ENCODE assay signal across 8 cellular contexts in genomic region chr18:58670561-58671121, GRCh38. TPM values are rescaled to one million over a fixed set of nuclear protein-coding genes. Genes with fewer than 3 reads are reported as not detected.
DNase-seq lines count a peak whose midpoint lies in the region; ATAC-seq and TF ChIP-seq lines count a peak whose summit lies in the region.

No MANE protein-coding gene starts in this region.

- H3K27ac ChIP-seq in GM23248 (peak overlapping the region; percentile 83), SK-N-MC (no peak overlapping the region), psoas muscle (peak overlapping the region; percentile 97)

- no peaks in the 10 kb centered on the region for H3K9me2 ChIP-seq in GM23248 (ENCODE audit: insufficient read depth)

- ATAC-seq in psoas muscle = peak in 3 of 4 donors; percentile 55 to 68 (median 55)
- no peak for ATAC-seq in HG03469 (IDR thresholded peaks at IDR 0.05; ENCODE audit: unreplicated experiment)

- in situ Hi-C loops in GM23248 (cut with MboI) = no loop called here

- H2AFZ ChIP-seq in GM23248 = peak overlapping the region; percentile 80

- TF ChIP-seq CTCF in AG04449 (IDR thresholded peaks at IDR 0.05; ENCODE audit: insufficient read depth, low read length, missing control alignments) (no peak), fibroblast of pulmonary artery (IDR thresholded peaks at IDR 0.05; ENCODE audit: low read length, missing control alignments) (no peak), psoas muscle (IDR thresholded peaks at IDR 0.05) (no peak), GM10266 (IDR thresholded peaks at IDR 0.05; ENCODE audit: control insufficient read depth, insufficient read depth, low read depth, missing control alignments) (no peak)

- peak overlapping the region; percentile 95 for H3K4me2 ChIP-seq in GM23248 (ENCODE audit: unreplicated experiment)

- POLR2A ChIA-PET in AG04449 (lab: Yijun Ruan, JAX) = interaction anchor here (0.6 to 2.6 kb wide), 13 partner anchors 9 to 389 kb away, joined by 3 to 11 read pairs (median 4); no protein-coding TSS in a partner anchor

- DNase-seq in AG04449 (ENCODE audit: low read depth, low spot score) = no peak
- no peak for DNase-seq in GM23248
- no peak for DNase-seq in SK-N-MC (ENCODE audit: low read depth, low spot score)
- peak; percentile 4 for DNase-seq in fibroblast of pulmonary artery (ENCODE audit: low read depth)
- no peak for DNase-seq in psoas muscle
- no peak for DNase-seq in GM10266 (ENCODE audit: extremely low spot score)
- DNase-seq in HuH-7.5 (ENCODE audit: low spot score) = no peak

- peaks cover 39% of the 10 kb centered on the region for H3K79me2 ChIP-seq in GM23248 (ENCODE audit: insufficient read depth)

- H3K9me3 ChIP-seq in GM23248 (ENCODE audit: low read depth) (no peaks in the 10 kb centered on the region), SK-N-MC (ENCODE audit: low read depth, low read length) (no peaks in the 10 kb centered on the region), psoas muscle (no peaks in the 10 kb centered on the region)

- H4K20me1 ChIP-seq in GM23248 (ENCODE audit: insufficient read depth) = 0 out of 2 replicates have a peak, but pooled peaks cover 3% of the 10 kb centered on the region

- H3K27me3 ChIP-seq in GM23248 (replicated peaks; ENCODE audit: insufficient read depth) = no peaks in the 10 kb centered on the region
- H3K27me3 ChIP-seq in psoas muscle (ENCODE audit: insufficient read depth in 3 of 3, low read length in 2 of 3) = no peaks in the 10 kb centered on the region

- H3K9ac ChIP-seq in GM23248 = peak overlapping the region; percentile 80
- H3K9ac ChIP-seq in SK-N-MC (ENCODE audit: insufficient read length) = peak overlapping the region; percentile 59

- H3F3A ChIP-seq in GM23248 (ENCODE audit: insufficient read depth) = peaks cover 39% of the 10 kb centered on the region

- 10 to 12% methylated on average over 19 to 25 of the region's 25 CpGs for WGBS in GM23248 (ENCODE audit: low coverage in 1 of 2, low lambda C conversion rate in 2 of 2, missing lambda C conversion rate in 2 of 2), 2 experiments
- WGBS in psoas muscle, 3 donors = 12 to 15% (median 14%) methylated on average over 25 of the region's 25 CpGs

- H3K4me3 ChIP-seq in AG04449 (ENCODE audit: low read depth, low read length) (peak overlapping the region; percentile 71), GM23248 (peak overlapping the region; percentile 79), SK-N-MC (peak overlapping the region; percentile 78), fibroblast of pulmonary artery (replicated peaks; ENCODE audit: low read depth, low read length) (peak overlapping the region; percentile 79), psoas muscle (peak overlapping the region; percentile 91)

- intact Hi-C loops in psoas muscle (cut with DNase I) = loop anchor here (5.0 to 10.0 kb wide), 4 partner anchors 38 to 133 kb away; no protein-coding TSS in a partner anchor

- CTCF ChIA-PET in AG04449 (lab: Yijun Ruan, JAX) = interaction anchor here (0.8 to 2.1 kb wide), 10 partner anchors 9 to 143 kb away, joined by 3 to 9 read pairs (median 4); no protein-coding TSS in a partner anchor

- H3K36me3 ChIP-seq in GM23248 (ENCODE audit: low read depth) (no peaks in the 10 kb centered on the region), SK-N-MC (ENCODE audit: insufficient read depth, low read length) (no peaks in the 10 kb centered on the region), psoas muscle (ENCODE audit: insufficient read depth in 1 of 2, low read depth in 1 of 2) (no peaks in the 10 kb centered on the region)

- peaks cover 67% of the 10 kb centered on the region for H3K4me1 ChIP-seq in GM23248 (ENCODE audit: insufficient read depth)
- peaks cover 22% of the 10 kb centered on the region for H3K4me1 ChIP-seq in psoas muscle

RNA-seq across cellular contexts. Expression of gene MALT1, which starts 0.6 kb away (rescaled TPM):
- 42.5 and 44.0 TPM in 2 replicates for total RNA-seq in GM23248 (2014; rRNA removed; shearing (Covaris generic))
- polyA plus RNA-seq in GM23248 (2016; fragmentation: Nextera tagmentation; extraction: Ambion mirVana) = 10.9 and 12.6 TPM in 2 replicates
- 10 to 100 TPM in 2 of 4 donors, 1 to 10 TPM in 2; 7.1 to 11.2 (median 9.8) TPM for total RNA-seq in psoas muscle
- polyA plus RNA-seq in psoas muscle = 10 to 100 TPM in 1 of 3 donors, 1 to 10 TPM in 2; 3.2 to 10.3 (median 6.5) TPM

RNA-seq across cellular contexts. Expression of gene ALPK2, which starts 41.8 kb away (rescaled TPM):
- total RNA-seq in GM23248 (2014; rRNA removed; shearing (Covaris generic)) = 85.0 and 98.6 TPM in 2 replicates
- polyA plus RNA-seq in GM23248 (2016; fragmentation: Nextera tagmentation; extraction: Ambion mirVana) (41.2 and 55.1 TPM in 2 replicates), psoas muscle (10 to 100 TPM in 2 of 3 donors, 1 to 10 TPM in 1; 9.6 to 34.1 (median 22.0) TPM)
- total RNA-seq in psoas muscle = 100 to 1,000 TPM in 1 of 4 donors, 10 to 100 TPM in 3; 53.8 to 108 (median 63.4) TPM
